Comparison of ENCODE assay signal across 8 cellular contexts in genomic region chr6:7727951-7728854, GRCh38. TPM values are rescaled to one million over a fixed set of nuclear protein-coding genes. Genes with fewer than 3 reads are reported as not detected.
DNase-seq lines count a peak whose midpoint lies in the region; ATAC-seq and TF ChIP-seq lines count a peak whose summit lies in the region.

No MANE protein-coding gene starts in this region.

- BruUV-seq in Caco-2 (replicated peaks; lab: Mats Ljungman, UMichigan), result no TSS peak

- peak; percentile 24 for ATAC-seq in HG02884 (IDR thresholded peaks at IDR 0.05; ENCODE audit: unreplicated experiment)
- no peak for ATAC-seq in HG03025 (IDR thresholded peaks at IDR 0.05; ENCODE audit: low FRiP score, unreplicated experiment)
- no peak for ATAC-seq in GM18909 (IDR thresholded peaks at IDR 0.05; ENCODE audit: poor library complexity, unreplicated experiment)

- H3K4me1 ChIP-seq in Caco-2, result peaks cover 9% of the 10 kb centered on the region; the same call in 1 of the 2 replicates

- H3K27me3 Mint-ChIP-seq in Caco-2 (ENCODE audit: insufficient read depth, unreplicated experiment) (peaks cover 27% of the 10 kb centered on the region), osteocyte (ENCODE audit: unreplicated experiment) (peaks cover 68% of the 10 kb centered on the region)
- H3K27me3 Mint-ChIP-seq in activated CD4-positive, alpha-beta memory T cell treated with anti-CD3 and anti-CD28 coated beads, Interleukin-2, amount 10 ng/mL, durations not matched to agents 7 days and 5 days, result peaks cover 77% of the 10 kb centered on the region

- no peaks in the 10 kb centered on the region for H3K9me3 ChIP-seq in Caco-2

- H3K27me3 ChIP-seq in Caco-2 (replicated peaks; ENCODE audit: control insufficient read depth, insufficient read depth, low read length), result peaks cover 6% of the 10 kb centered on the region

- CTCF ChIA-PET in Caco-2 (lab: Charles Lee), result interaction anchor here (0.6 to 0.8 kb wide), 2 partner anchors 86 to 734 kb away, joined by 3 to 11 read pairs; no protein-coding TSS in a partner anchor
- CTCF ChIA-PET in activated CD4-positive, alpha-beta memory T cell treated with anti-CD3 and anti-CD28 coated beads, Interleukin-2, amount 10 ng/mL, durations not matched to agents 7 days and 5 days (lab: Charles Lee), result no interaction called here

- peak overlapping the region; percentile 69 for H3K4me3 Mint-ChIP-seq in Caco-2 (ENCODE audit: unreplicated experiment)
- peak overlapping the region; percentile 21 for H3K4me3 Mint-ChIP-seq in activated CD4-positive, alpha-beta memory T cell treated with anti-CD3 and anti-CD28 coated beads, Interleukin-2, amount 10 ng/mL, durations not matched to agents 7 days and 5 days
- H3K4me3 Mint-ChIP-seq in osteocyte (ENCODE audit: unreplicated experiment), result peak overlapping the region; percentile 67

- intact Hi-C loops in Caco-2 (cut with micrococcal nuclease; ENCODE audit: unreplicated experiment), result loop anchor here (10.0 kb wide), 1 partner anchor 187 kb away; the partner anchor contains the start of gene TXNDC5

- H3K4me1 Mint-ChIP-seq in Caco-2 (ENCODE audit: low read depth, unreplicated experiment), result no peaks in the 10 kb centered on the region
- H3K4me1 Mint-ChIP-seq in activated CD4-positive, alpha-beta memory T cell treated with anti-CD3 and anti-CD28 coated beads, Interleukin-2, amount 10 ng/mL, durations not matched to agents 7 days and 5 days, result peaks cover 21% of the 10 kb centered on the region
- peaks cover 25% of the 10 kb centered on the region for H3K4me1 Mint-ChIP-seq in osteocyte (ENCODE audit: unreplicated experiment)

- H3K36me3 ChIP-seq in Caco-2 (ENCODE audit: control insufficient read depth, insufficient read depth, low read length), result no peaks in the 10 kb centered on the region

- H3K27ac Mint-ChIP-seq in Caco-2 (ENCODE audit: unreplicated experiment) (no peak overlapping the region), osteocyte (ENCODE audit: unreplicated experiment) (no peak overlapping the region)
- no peak overlapping the region for H3K27ac Mint-ChIP-seq in activated CD4-positive, alpha-beta memory T cell treated with anti-CD3 and anti-CD28 coated beads, Interleukin-2, amount 10 ng/mL, durations not matched to agents 7 days and 5 days

- POLR2A ChIA-PET in Caco-2 (lab: Charles Lee), result no interaction called here
- POLR2A ChIA-PET in activated CD4-positive, alpha-beta memory T cell treated with anti-CD3 and anti-CD28 coated beads, Interleukin-2, amount 10 ng/mL, durations not matched to agents 7 days and 5 days (lab: Charles Lee), result no interaction called here

- TF ChIP-seq CTCF in Caco-2 (IDR thresholded peaks at IDR 0.05; ENCODE audit: insufficient read depth in 1 of 2, low read depth in 1 of 2, low read length in 1 of 2, severe bottlenecking in 1 of 2, unreplicated experiment in 1 of 2) (no peak), osteocyte (IDR thresholded peaks at IDR 0.05) (no peak)

- no peaks in the 10 kb centered on the region for H3K36me3 Mint-ChIP-seq in Caco-2 (ENCODE audit: insufficient read depth, unreplicated experiment)
- no peaks in the 10 kb centered on the region for H3K36me3 Mint-ChIP-seq in activated CD4-positive, alpha-beta memory T cell treated with anti-CD3 and anti-CD28 coated beads, Interleukin-2, amount 10 ng/mL, durations not matched to agents 7 days and 5 days (ENCODE audit: low read depth)
- H3K36me3 Mint-ChIP-seq in osteocyte (ENCODE audit: unreplicated experiment), result no peaks in the 10 kb centered on the region

- no peaks in the 10 kb centered on the region for H3K9me3 Mint-ChIP-seq in Caco-2 (ENCODE audit: unreplicated experiment)
- H3K9me3 Mint-ChIP-seq in activated CD4-positive, alpha-beta memory T cell treated with anti-CD3 and anti-CD28 coated beads, Interleukin-2, amount 10 ng/mL, durations not matched to agents 7 days and 5 days, result no peaks in the 10 kb centered on the region
- no peaks in the 10 kb centered on the region for H3K9me3 Mint-ChIP-seq in osteocyte (ENCODE audit: unreplicated experiment)

- H3K4me3 ChIP-seq in Caco-2 (ENCODE audit: low read depth, low read length), result peak overlapping the region; percentile 42

- DNase-seq in Caco-2, result peak in 1 of 2 experiments; percentile 11
- DNase-seq in activated CD4-positive, alpha-beta memory T cell treated with anti-CD3 and anti-CD28 coated beads, Interleukin-2, amount 10 ng/mL, durations not matched to agents 7 days and 5 days, result no peak
- DNase-seq in germinal center (ENCODE audit: low spot score), result peak; percentile 50
- DNase-seq in osteocyte (ENCODE audit: extremely low spot score, unreplicated experiment), result no peak
- DNase-seq in activated gamma-delta T cell treated with Interleukin-2 at 50 U/mL for 16 hours, result no peak

RNA-seq across cellular contexts. Expression of gene BMP6, which starts 2.3 kb away (rescaled TPM):
- 0.39 and 0.61 TPM in 2 replicates for total RNA-seq in Caco-2 (2022)
- total RNA-seq in activated CD4-positive, alpha-beta memory T cell treated with anti-CD3 and anti-CD28 coated beads, Interleukin-2, amount 10 ng/mL, durations not matched to agents 7 days and 5 days, result not detected
- not detected in 2 replicates for total RNA-seq in osteocyte
